In the genomic region with DNA sequence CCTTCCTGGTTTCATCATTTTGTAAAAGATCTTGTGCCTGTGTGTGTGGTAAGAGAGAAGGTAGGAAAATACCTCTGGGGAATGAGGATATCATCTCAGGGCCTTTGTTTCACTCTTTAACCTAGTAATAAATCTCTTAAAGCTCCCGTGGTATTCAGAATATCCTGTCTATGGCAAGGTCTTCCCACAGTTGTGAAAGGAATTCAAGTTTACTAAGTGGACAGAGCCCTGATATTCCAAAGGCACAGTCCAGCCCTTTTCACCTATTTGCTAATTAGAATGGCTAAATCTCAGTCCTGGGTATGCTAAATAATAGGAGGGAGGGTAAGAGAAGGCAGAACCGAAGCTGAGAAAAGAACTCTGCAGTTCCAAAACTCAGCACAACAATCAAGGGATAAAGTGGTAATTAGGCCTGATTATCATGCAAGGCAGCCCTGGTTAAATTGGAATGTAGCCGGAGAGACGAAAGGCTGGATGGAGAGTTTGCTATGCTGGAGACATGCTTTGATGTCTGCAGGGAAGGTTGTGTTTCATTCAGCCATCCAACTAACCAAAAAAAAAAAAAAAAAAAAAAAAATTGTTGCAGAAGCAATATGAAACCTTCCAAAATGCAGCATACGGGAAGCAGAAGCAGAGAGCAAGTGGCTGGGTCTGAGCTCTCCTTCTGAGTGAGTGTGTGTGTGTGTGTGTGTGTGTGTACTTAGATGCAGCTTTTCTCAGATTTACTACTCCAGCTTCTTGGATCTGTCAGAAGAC, we compare ENCODE assay signal across 9 cellular contexts.
DNase-seq lines count a peak whose midpoint lies in the region; ATAC-seq and TF ChIP-seq lines count a peak whose summit lies in the region.
"Had no signal": no experiment of that assay in that cellular context is flagged by ENCODE, and none has a peak within 500 bp of the region (broad histone marks: within the 10 kb centered on the region; RNA-seq: fewer than 3 reads in every experiment).

No MANE protein-coding gene starts in this region.

- H3K4me3 ChIP-seq in SU-DHL-6 (ENCODE audit: insufficient read depth, low read length, poor library complexity, severe bottlenecking) = no peak overlapping the region

- H3K27me3 ChIP-seq in SU-DHL-6 (ENCODE audit: low read length) = no peaks in the 10 kb centered on the region

- H3K27me3 Mint-ChIP-seq in activated naive CD4-positive, alpha-beta T cell treated with anti-CD3 and anti-CD28 coated beads, Interleukin-2, amount 10 ng/mL, durations not matched to agents 7 days and 5 days = peaks cover 6% of the 10 kb centered on the region
- H3K27me3 Mint-ChIP-seq in stimulated activated naive B cell treated with anti-CD40 and anti-IgM and Interleukin-4, amounts not matched to agents 10 μg/mL and 1 μg/mL and 100 μg/mL, for 72 hours = no peaks in the 10 kb centered on the region

- DNase-seq in activated naive CD4-positive, alpha-beta T cell treated with anti-CD3 and anti-CD28 coated beads, Interleukin-2, amount 10 ng/mL, durations not matched to agents 7 days and 5 days = no peak
- no peak for DNase-seq in activated naive CD4-positive, alpha-beta T cell (lab: John Stamatoyannopoulos, UW)
- DNase-seq in glomerular visceral epithelial cell (ENCODE audit: extremely low spot score) (peak; percentile 45), SW 1271 (lab: John Stamatoyannopoulos, UW) (no peak), C1 segment of cervical spinal cord (lab: John Stamatoyannopoulos, UW) (no peak)
- DNase-seq in stimulated activated naive B cell treated with anti-CD40 and anti-IgM and Interleukin-4, amounts not matched to agents 10 μg/mL and 1 μg/mL and 100 μg/mL, for 72 hours = no peak
- DNase-seq: Calu3 had no signal

- H3K79me2 ChIP-seq in SU-DHL-6 (ENCODE audit: insufficient read depth, low read length) = no peaks in the 10 kb centered on the region

- H3K4me1 Mint-ChIP-seq in activated naive CD4-positive, alpha-beta T cell treated with anti-CD3 and anti-CD28 coated beads, Interleukin-2, amount 10 ng/mL, durations not matched to agents 7 days and 5 days = peaks cover 13% of the 10 kb centered on the region
- H3K4me1 Mint-ChIP-seq in stimulated activated naive B cell treated with anti-CD40 and anti-IgM and Interleukin-4, amounts not matched to agents 10 μg/mL and 1 μg/mL and 100 μg/mL, for 72 hours = peaks cover 21 to 45% of the 10 kb centered on the region in 2 donors

- H3K4me2 ChIP-seq in SU-DHL-6 (ENCODE audit: low read depth, low read length, poor library complexity, severe bottlenecking) = no peak overlapping the region

- H2AFZ ChIP-seq in SU-DHL-6 (ENCODE audit: low read depth, low read length, severe bottlenecking) = peak overlapping the region; percentile 5

- no peaks in the 10 kb centered on the region for H3K9me2 ChIP-seq in SU-DHL-6 (replicated peaks; ENCODE audit: insufficient read depth, low read length)

- H3K9me3 ChIP-seq in SU-DHL-6 (ENCODE audit: insufficient read depth, low read length) = no peaks in the 10 kb centered on the region

- CTCF ChIA-PET in activated naive CD4-positive, alpha-beta T cell treated with anti-CD3 and anti-CD28 coated beads, Interleukin-2, amount 10 ng/mL, durations not matched to agents 7 days and 5 days (lab: Charles Lee) = interaction anchor here (1.0 to 1.2 kb wide), 2 partner anchors 28 to 31 kb away, joined by 3 read pairs; a partner anchor contains a TSS

- H3K9me3 Mint-ChIP-seq in activated naive CD4-positive, alpha-beta T cell treated with anti-CD3 and anti-CD28 coated beads, Interleukin-2, amount 10 ng/mL, durations not matched to agents 7 days and 5 days = no peaks in the 10 kb centered on the region
- no peaks in the 10 kb centered on the region for H3K9me3 Mint-ChIP-seq in stimulated activated naive B cell treated with anti-CD40 and anti-IgM and Interleukin-4, amounts not matched to agents 10 μg/mL and 1 μg/mL and 100 μg/mL, for 72 hours

- 0 out of 2 replicates have a peak, but pooled peaks cover 5% of the 10 kb centered on the region for H3F3A ChIP-seq in SU-DHL-6 (ENCODE audit: insufficient read depth)

- no peaks in the 10 kb centered on the region for H3K36me3 Mint-ChIP-seq in activated naive CD4-positive, alpha-beta T cell treated with anti-CD3 and anti-CD28 coated beads, Interleukin-2, amount 10 ng/mL, durations not matched to agents 7 days and 5 days
- no peaks in the 10 kb centered on the region for H3K36me3 Mint-ChIP-seq in stimulated activated naive B cell treated with anti-CD40 and anti-IgM and Interleukin-4, amounts not matched to agents 10 μg/mL and 1 μg/mL and 100 μg/mL, for 72 hours

- no peaks in the 10 kb centered on the region for H3K36me3 ChIP-seq in SU-DHL-6 (ENCODE audit: low read length)

- H3K9ac ChIP-seq in SU-DHL-6 (ENCODE audit: low read length) = no peak overlapping the region

- no peak overlapping the region for H3K4me3 Mint-ChIP-seq in activated naive CD4-positive, alpha-beta T cell treated with anti-CD3 and anti-CD28 coated beads, Interleukin-2, amount 10 ng/mL, durations not matched to agents 7 days and 5 days
- H3K4me3 Mint-ChIP-seq in stimulated activated naive B cell treated with anti-CD40 and anti-IgM and Interleukin-4, amounts not matched to agents 10 μg/mL and 1 μg/mL and 100 μg/mL, for 72 hours = no peak overlapping the region

- H3K27ac ChIP-seq in SU-DHL-6 (ENCODE audit: low read depth, low read length) = no peak overlapping the region

- no peak for TF ChIP-seq CTCF in SU-DHL-6 (IDR thresholded peaks at IDR 0.05; ENCODE audit: insufficient read depth, low read length, poor library complexity, severe bottlenecking)

- peak; percentile 44 to 65 for ATAC-seq in stimulated activated naive B cell treated with anti-CD40 and anti-IgM and Interleukin-4, amounts not matched to agents 10 μg/mL and 1 μg/mL and 100 μg/mL, for 72 hours (replicated peaks)
- no peak for ATAC-seq in GM19328 (IDR thresholded peaks at IDR 0.05; ENCODE audit: unreplicated experiment)

- H4K20me1 ChIP-seq in SU-DHL-6 (ENCODE audit: low read depth, low read length) = no peaks in the 10 kb centered on the region

- peak overlapping the region; percentile 2 for H3K27ac Mint-ChIP-seq in activated naive CD4-positive, alpha-beta T cell treated with anti-CD3 and anti-CD28 coated beads, Interleukin-2, amount 10 ng/mL, durations not matched to agents 7 days and 5 days
- peak overlapping the region; percentile 2 for H3K27ac Mint-ChIP-seq in stimulated activated naive B cell treated with anti-CD40 and anti-IgM and Interleukin-4, amounts not matched to agents 10 μg/mL and 1 μg/mL and 100 μg/mL, for 72 hours
